ENCODE assay signal across 20 cellular contexts in genomic region chr7:28395806-28396205, GRCh38. TPM values are rescaled to one million over a fixed set of nuclear protein-coding genes. Genes with fewer than 3 reads are reported as not detected.
"Had no signal": no experiment of that assay in that cellular context is flagged by ENCODE, and none has a peak within 500 bp of the region (broad histone marks: within the 10 kb centered on the region; RNA-seq: fewer than 3 reads in every experiment).

No MANE protein-coding gene starts in this region.

- H3K36me3 ChIP-seq: lower lobe of right lung, sigmoid colon, thyroid gland had no signal

- H3K9me3 ChIP-seq: lower lobe of right lung, sigmoid colon, thyroid gland had no signal

- H3K4me3 ChIP-seq: lower lobe of right lung, sigmoid colon, thyroid gland had no signal

- FAIRE-seq: bronchial epithelial cell, endothelial cell of umbilical vein, frontal cortex had no signal

- H3K4me1 ChIP-seq: lower lobe of right lung, sigmoid colon, thyroid gland had no signal

- H3K27me3 ChIP-seq: sigmoid colon, thyroid gland had no signal

- DNase-seq: activated CD4-positive, alpha-beta T cell treated with anti-CD3 and anti-CD28 coated beads, Interleukin-2, amount 10 ng/mL, durations not matched to agents 24 days and 14 days; activated CD8-positive, alpha-beta T cell treated with anti-CD3 and anti-CD28 coated beads for 36 hours; activated naive CD4-positive, alpha-beta T cell; activated naive CD8-positive, alpha-beta T cell treated with anti-CD3 and anti-CD28 coated beads for 36 hours; activated T-cell treated with anti-CD3 and anti-CD28 coated beads, Interleukin-2, amount 50 U/mL, for 1 hour; amygdala; cerebellar nuclear complex; effector CD8-positive, alpha-beta T cell; hypothalamus; islet precursor cell; lower lobe of right lung; natural killer cell; sigmoid colon; stimulated activated naive CD4-positive, alpha-beta T cell; T-helper 1 cell; thyroid gland had no signal

- H3K27ac ChIP-seq: lower lobe of right lung, sigmoid colon, thyroid gland had no signal

- ATAC-seq: activated CD8-positive, alpha-beta T cell treated with anti-CD3 and anti-CD28 coated beads for 36 hours; activated T-helper 17 cell treated with anti-CD3 and anti-CD28 coated beads, Interleukin-2, amount 50 U/mL, for 72 hours; lower lobe of right lung; natural killer cell had no signal

RNA-seq across cellular contexts. Expression of gene CREB5, which starts 16.5 kb away (rescaled TPM):
- total RNA-seq: activated CD4-positive, alpha-beta T cell treated with anti-CD3 and anti-CD28 coated beads, Interleukin-2, amount 10 ng/mL, durations not matched to agents 24 days and 14 days had no signal
